1 cellular context compared by ENCODE assay signal in genomic region chr1:27830621-27831424, GRCh38.
TF ChIP-seq lines count a peak whose summit lies in the region.

TSS of gene PPP1R8 (plus strand) at chr1:27830782. CDS start at chr1:27830836, 54 bp downstream.

TF ChIP-seq in HepG2, 621 proteins besides CTCF, POLR2A, EP300 and RAD21 (continued from another document and continues in another):
- TF ChIP-seq THRA (CRISPR knock-in tag; IDR thresholded peaks at IDR 0.05; ENCODE audit: borderline replicate concordance), result 0 out of 2 replicates have a peak, but pooled peaks have one; percentile 32
- peak; percentile 44; the same call in 1 of the 2 replicates for TF ChIP-seq MXD4 (CRISPR knock-in tag; IDR thresholded peaks at IDR 0.05)
- peak; percentile 58; the same call in 1 of the 2 replicates for TF ChIP-seq MAZ (IDR thresholded peaks at IDR 0.05; ENCODE audit: borderline replicate concordance, low read depth, low read length)
- TF ChIP-seq MAZ (CRISPR knock-in tag; IDR thresholded peaks at IDR 0.05; ENCODE audit: low read depth), result peak; percentile 75
- TF ChIP-seq YEATS4 (CRISPR knock-in tag; IDR thresholded peaks at IDR 0.05; ENCODE audit: borderline replicate concordance), result peak; percentile 56; the same call in 1 of the 2 replicates
- TF ChIP-seq NRL (CRISPR knock-in tag; IDR thresholded peaks at IDR 0.05; ENCODE audit: borderline replicate concordance), result peak; percentile 41; the same call in 1 of the 2 replicates
- 0 out of 2 replicates have a peak, but pooled peaks have one; percentile 6 for TF ChIP-seq ZNF235 (CRISPR knock-in tag; IDR thresholded peaks at IDR 0.05; ENCODE audit: borderline replicate concordance)
- no peak; the same call in 1 of the 2 replicates for TF ChIP-seq ELF3 (CRISPR knock-in tag; IDR thresholded peaks at IDR 0.05)
- TF ChIP-seq ZNF598 (CRISPR knock-in tag; IDR thresholded peaks at IDR 0.05; ENCODE audit: borderline replicate concordance), result peak; percentile 35; the same call in 1 of the 2 replicates
- TF ChIP-seq ZNF205 (CRISPR knock-in tag; IDR thresholded peaks at IDR 0.05), result peak; percentile 65
- TF ChIP-seq ZSCAN31 (CRISPR knock-in tag; IDR thresholded peaks at IDR 0.05; ENCODE audit: low read depth), result 0 out of 2 replicates have a peak, but pooled peaks have one; percentile 19
- no peak for TF ChIP-seq IKZF4 (CRISPR knock-in tag; IDR thresholded peaks at IDR 0.05; ENCODE audit: borderline replicate concordance, low read depth, not compliant biosample characterization)
- TF ChIP-seq, protein P1, sequence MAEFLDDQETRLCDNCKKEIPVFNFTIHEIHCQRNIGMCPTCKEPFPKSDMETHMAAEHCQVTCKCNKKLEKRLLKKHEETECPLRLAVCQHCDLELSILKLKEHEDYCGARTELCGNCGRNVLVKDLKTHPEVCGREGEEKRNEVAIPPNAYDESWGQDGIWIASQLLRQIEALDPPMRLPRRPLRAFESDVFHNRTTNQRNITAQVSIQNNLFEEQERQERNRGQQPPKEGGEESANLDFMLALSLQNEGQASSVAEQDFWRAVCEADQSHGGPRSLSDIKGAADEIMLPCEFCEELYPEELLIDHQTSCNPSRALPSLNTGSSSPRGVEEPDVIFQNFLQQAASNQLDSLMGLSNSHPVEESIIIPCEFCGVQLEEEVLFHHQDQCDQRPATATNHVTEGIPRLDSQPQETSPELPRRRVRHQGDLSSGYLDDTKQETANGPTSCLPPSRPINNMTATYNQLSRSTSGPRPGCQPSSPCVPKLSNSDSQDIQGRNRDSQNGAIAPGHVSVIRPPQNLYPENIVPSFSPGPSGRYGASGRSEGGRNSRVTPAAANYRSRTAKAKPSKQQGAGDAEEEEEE (CRISPR knock-in tag; IDR thresholded peaks at IDR 0.05; ENCODE audit: borderline replicate concordance), result no peak
- TF ChIP-seq, protein P2, sequence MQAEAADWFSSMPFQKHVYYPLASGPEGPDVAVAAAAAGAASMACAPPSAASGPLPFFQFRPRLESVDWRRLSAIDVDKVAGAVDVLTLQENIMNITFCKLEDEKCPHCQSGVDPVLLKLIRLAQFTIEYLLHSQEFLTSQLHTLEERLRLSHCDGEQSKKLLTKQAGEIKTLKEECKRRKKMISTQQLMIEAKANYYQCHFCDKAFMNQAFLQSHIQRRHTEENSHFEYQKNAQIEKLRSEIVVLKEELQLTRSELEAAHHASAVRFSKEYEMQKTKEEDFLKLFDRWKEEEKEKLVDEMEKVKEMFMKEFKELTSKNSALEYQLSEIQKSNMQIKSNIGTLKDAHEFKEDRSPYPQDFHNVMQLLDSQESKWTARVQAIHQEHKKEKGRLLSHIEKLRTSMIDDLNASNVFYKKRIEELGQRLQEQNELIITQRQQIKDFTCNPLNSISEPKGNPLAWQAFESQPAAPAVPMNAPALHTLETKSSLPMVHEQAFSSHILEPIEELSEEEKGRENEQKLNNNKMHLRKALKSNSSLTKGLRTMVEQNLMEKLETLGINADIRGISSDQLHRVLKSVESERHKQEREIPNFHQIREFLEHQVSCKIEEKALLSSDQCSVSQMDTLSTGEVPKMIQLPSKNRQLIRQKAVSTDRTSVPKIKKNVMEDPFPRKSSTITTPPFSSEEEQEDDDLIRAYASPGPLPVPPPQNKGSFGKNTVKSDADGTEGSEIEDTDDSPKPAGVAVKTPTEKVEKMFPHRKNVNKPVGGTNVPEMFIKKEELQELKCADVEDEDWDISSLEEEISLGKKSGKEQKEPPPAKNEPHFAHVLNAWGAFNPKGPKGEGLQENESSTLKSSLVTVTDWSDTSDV (CRISPR knock-in tag; IDR thresholded peaks at IDR 0.05), result no peak
- peak; percentile 76 for TF ChIP-seq ZMYM4 (CRISPR knock-in tag; IDR thresholded peaks at IDR 0.05)
- TF ChIP-seq ZNF878 (CRISPR knock-in tag; IDR thresholded peaks at IDR 0.05), result peak; percentile 74; the same call in 1 of the 2 replicates
- no peak for TF ChIP-seq ZNF34 (CRISPR knock-in tag; IDR thresholded peaks at IDR 0.05; ENCODE audit: borderline replicate concordance)
- no peak for TF ChIP-seq ZNF326 (CRISPR knock-in tag; IDR thresholded peaks at IDR 0.05; ENCODE audit: borderline replicate concordance)
- TF ChIP-seq ARID5B (CRISPR knock-in tag; IDR thresholded peaks at IDR 0.05), result no peak
- TF ChIP-seq USF2 (IDR thresholded peaks at IDR 0.05; ENCODE audit: low read depth, low read length), result no peak
- no peak for TF ChIP-seq USF2 (CRISPR knock-in tag; IDR thresholded peaks at IDR 0.05; ENCODE audit: borderline replicate concordance)
- peak; percentile 93 for TF ChIP-seq REPIN1 (CRISPR knock-in tag; IDR thresholded peaks at IDR 0.05; ENCODE audit: borderline replicate concordance, low read depth)
- no peak for TF ChIP-seq ZNF282 (IDR thresholded peaks at IDR 0.05; ENCODE audit: partially characterized antibody)
- TF ChIP-seq, protein P3, sequence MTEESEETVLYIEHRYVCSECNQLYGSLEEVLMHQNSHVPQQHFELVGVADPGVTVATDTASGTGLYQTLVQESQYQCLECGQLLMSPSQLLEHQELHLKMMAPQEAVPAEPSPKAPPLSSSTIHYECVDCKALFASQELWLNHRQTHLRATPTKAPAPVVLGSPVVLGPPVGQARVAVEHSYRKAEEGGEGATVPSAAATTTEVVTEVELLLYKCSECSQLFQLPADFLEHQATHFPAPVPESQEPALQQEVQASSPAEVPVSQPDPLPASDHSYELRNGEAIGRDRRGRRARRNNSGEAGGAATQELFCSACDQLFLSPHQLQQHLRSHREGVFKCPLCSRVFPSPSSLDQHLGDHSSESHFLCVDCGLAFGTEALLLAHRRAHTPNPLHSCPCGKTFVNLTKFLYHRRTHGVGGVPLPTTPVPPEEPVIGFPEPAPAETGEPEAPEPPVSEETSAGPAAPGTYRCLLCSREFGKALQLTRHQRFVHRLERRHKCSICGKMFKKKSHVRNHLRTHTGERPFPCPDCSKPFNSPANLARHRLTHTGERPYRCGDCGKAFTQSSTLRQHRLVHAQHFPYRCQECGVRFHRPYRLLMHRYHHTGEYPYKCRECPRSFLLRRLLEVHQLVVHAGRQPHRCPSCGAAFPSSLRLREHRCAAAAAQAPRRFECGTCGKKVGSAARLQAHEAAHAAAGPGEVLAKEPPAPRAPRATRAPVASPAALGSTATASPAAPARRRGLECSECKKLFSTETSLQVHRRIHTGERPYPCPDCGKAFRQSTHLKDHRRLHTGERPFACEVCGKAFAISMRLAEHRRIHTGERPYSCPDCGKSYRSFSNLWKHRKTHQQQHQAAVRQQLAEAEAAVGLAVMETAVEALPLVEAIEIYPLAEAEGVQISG (CRISPR knock-in tag; IDR thresholded peaks at IDR 0.05), result peak; percentile 99
- 0 out of 2 replicates have a peak, but pooled peaks have one; percentile 80 for TF ChIP-seq PRMT3 (CRISPR knock-in tag; IDR thresholded peaks at IDR 0.05; ENCODE audit: borderline replicate concordance, low read depth)
- TF ChIP-seq, protein P4, sequence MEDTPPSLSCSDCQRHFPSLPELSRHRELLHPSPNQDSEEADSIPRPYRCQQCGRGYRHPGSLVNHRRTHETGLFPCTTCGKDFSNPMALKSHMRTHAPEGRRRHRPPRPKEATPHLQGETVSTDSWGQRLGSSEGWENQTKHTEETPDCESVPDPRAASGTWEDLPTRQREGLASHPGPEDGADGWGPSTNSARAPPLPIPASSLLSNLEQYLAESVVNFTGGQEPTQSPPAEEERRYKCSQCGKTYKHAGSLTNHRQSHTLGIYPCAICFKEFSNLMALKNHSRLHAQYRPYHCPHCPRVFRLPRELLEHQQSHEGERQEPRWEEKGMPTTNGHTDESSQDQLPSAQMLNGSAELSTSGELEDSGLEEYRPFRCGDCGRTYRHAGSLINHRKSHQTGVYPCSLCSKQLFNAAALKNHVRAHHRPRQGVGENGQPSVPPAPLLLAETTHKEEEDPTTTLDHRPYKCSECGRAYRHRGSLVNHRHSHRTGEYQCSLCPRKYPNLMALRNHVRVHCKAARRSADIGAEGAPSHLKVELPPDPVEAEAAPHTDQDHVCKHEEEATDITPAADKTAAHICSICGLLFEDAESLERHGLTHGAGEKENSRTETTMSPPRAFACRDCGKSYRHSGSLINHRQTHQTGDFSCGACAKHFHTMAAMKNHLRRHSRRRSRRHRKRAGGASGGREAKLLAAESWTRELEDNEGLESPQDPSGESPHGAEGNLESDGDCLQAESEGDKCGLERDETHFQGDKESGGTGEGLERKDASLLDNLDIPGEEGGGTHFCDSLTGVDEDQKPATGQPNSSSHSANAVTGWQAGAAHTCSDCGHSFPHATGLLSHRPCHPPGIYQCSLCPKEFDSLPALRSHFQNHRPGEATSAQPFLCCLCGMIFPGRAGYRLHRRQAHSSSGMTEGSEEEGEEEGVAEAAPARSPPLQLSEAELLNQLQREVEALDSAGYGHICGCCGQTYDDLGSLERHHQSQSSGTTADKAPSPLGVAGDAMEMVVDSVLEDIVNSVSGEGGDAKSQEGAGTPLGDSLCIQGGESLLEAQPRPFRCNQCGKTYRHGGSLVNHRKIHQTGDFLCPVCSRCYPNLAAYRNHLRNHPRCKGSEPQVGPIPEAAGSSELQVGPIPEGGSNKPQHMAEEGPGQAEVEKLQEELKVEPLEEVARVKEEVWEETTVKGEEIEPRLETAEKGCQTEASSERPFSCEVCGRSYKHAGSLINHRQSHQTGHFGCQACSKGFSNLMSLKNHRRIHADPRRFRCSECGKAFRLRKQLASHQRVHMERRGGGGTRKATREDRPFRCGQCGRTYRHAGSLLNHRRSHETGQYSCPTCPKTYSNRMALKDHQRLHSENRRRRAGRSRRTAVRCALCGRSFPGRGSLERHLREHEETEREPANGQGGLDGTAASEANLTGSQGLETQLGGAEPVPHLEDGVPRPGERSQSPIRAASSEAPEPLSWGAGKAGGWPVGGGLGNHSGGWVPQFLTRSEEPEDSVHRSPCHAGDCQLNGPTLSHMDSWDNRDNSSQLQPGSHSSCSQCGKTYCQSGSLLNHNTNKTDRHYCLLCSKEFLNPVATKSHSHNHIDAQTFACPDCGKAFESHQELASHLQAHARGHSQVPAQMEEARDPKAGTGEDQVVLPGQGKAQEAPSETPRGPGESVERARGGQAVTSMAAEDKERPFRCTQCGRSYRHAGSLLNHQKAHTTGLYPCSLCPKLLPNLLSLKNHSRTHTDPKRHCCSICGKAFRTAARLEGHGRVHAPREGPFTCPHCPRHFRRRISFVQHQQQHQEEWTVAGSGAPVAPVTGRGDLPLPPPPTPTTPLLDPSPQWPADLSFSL (CRISPR knock-in tag; IDR thresholded peaks at IDR 0.05), result no peak
- no peak for TF ChIP-seq ZBTB39 (CRISPR knock-in tag; IDR thresholded peaks at IDR 0.05)
- peak; percentile 86 for TF ChIP-seq HOXA3 (CRISPR knock-in tag; IDR thresholded peaks at IDR 0.05)
